Comparison of ENCODE assay signal across 8 cellular contexts in genomic region chr4:98828801-98829200, GRCh38.
DNase-seq lines count a peak whose midpoint lies in the region; TF ChIP-seq lines count a peak whose summit lies in the region.

No MANE protein-coding gene starts in this region.

- no peaks in the 10 kb centered on the region for H3K9me3 ChIP-seq in BE2C
- H3K9me3 ChIP-seq in esophagus muscularis mucosa = no peaks in the 10 kb centered on the region

- WGBS in esophagus muscularis mucosa = 74% methylated on average over 5 of the region's 5 CpGs

- intact Hi-C loops in esophagus muscularis mucosa (cut with DNase I) = no loop called here

- TF ChIP-seq RAD21 in Ishikawa (IDR thresholded peaks at IDR 0.05; ENCODE audit: low read depth) = peak; percentile 15; the same call in 1 of the 2 replicates

- H3K36me3 ChIP-seq in BE2C = no peaks in the 10 kb centered on the region
- H3K36me3 ChIP-seq in esophagus muscularis mucosa = no peaks in the 10 kb centered on the region

- H3K4me1 ChIP-seq in BE2C (no peaks in the 10 kb centered on the region), esophagus muscularis mucosa (no peaks in the 10 kb centered on the region)

- peak; percentile 4 for DNase-seq in BE2C
- DNase-seq in activated CD4-positive, alpha-beta T cell treated with anti-CD3 and anti-CD28 coated beads, Interleukin-2, amount 50 U/mL, for 4 hours = peak; percentile 19 to 23
- DNase-seq in iPS DF 4.7 (ENCODE audit: extremely low read depth, low spot score) = peak; percentile 7
- DNase-seq in NCI-H2227 (lab: John Stamatoyannopoulos, UW; ENCODE audit: unreplicated experiment) = no peak
- no peak for DNase-seq in esophagus muscularis mucosa (ENCODE audit: extremely low spot score)
- no peak for DNase-seq in kidney glomerular epithelial cell (lab: John Stamatoyannopoulos, UW)
- no peak for DNase-seq in NCI-H526 (lab: John Stamatoyannopoulos, UW)

- TF ChIP-seq CTCF in BE2C (IDR thresholded peaks at IDR 0.05; ENCODE audit: low read depth, low read length) = no peak
- no peak for TF ChIP-seq CTCF in esophagus muscularis mucosa (IDR thresholded peaks at IDR 0.05)

- H3K27me3 ChIP-seq in BE2C = no peaks in the 10 kb centered on the region; the same call in 1 of the 2 replicates
- H3K27me3 ChIP-seq in esophagus muscularis mucosa = no peaks in the 10 kb centered on the region

- H3K4me3 ChIP-seq in BE2C (ENCODE audit: low read depth, low read length) (no peak overlapping the region), esophagus muscularis mucosa (no peak overlapping the region)

- TF ChIP-seq EP300 in Ishikawa (IDR thresholded peaks at IDR 0.05; ENCODE audit: borderline replicate concordance) (no peak), esophagus muscularis mucosa (IDR thresholded peaks at IDR 0.05) (no peak)

- no peak overlapping the region for H3K27ac ChIP-seq in esophagus muscularis mucosa (replicated peaks in 1 of 4)

- TF ChIP-seq POLR2A in esophagus muscularis mucosa (IDR thresholded peaks at IDR 0.05; ENCODE audit: low read depth) = no peak

TF ChIP-seq in Ishikawa, 13 proteins besides CTCF, POLR2A, EP300 and RAD21:
- TF ChIP-seq TCF12 (IDR thresholded peaks at IDR 0.05; ENCODE audit: low read depth) (no peak), NFIC (IDR thresholded peaks at IDR 0.05) (no peak), REST (IDR thresholded peaks at IDR 0.05; ENCODE audit: low read depth) (no peak), TEAD4 (IDR thresholded peaks at IDR 0.05) (no peak), TAF1 (IDR thresholded peaks at IDR 0.05; ENCODE audit: low read depth) (no peak), CREB1 (IDR thresholded peaks at IDR 0.05; ENCODE audit: low read depth) (no peak), USF1 (IDR thresholded peaks at IDR 0.05) (no peak), ZBTB7A (IDR thresholded peaks at IDR 0.05; ENCODE audit: low read depth) (no peak), FOXM1 (IDR thresholded peaks at IDR 0.05; ENCODE audit: borderline replicate concordance, low read depth) (no peak), YY1 (IDR thresholded peaks at IDR 0.05; ENCODE audit: low read depth) (no peak), EGR1 (IDR thresholded peaks at IDR 0.05) (no peak), CEBPB (IDR thresholded peaks at IDR 0.05) (no peak)
- TF ChIP-seq, protein P1, sequence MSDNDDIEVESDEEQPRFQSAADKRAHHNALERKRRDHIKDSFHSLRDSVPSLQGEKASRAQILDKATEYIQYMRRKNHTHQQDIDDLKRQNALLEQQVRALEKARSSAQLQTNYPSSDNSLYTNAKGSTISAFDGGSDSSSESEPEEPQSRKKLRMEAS (IDR thresholded peaks at IDR 0.05) = no peak

Comparison
In these comparisons a context has a peak if more than half of its experiments do, and no peak if none do; other contexts are left out.
1. DNase-seq: peak in BE2C (single experiment), activated CD4-positive, alpha-beta T cell treated with anti-CD3 and anti-CD28 coated beads, Interleukin-2, amount 50 U/mL, for 4 hours (2 of 2) and iPS DF 4.7 (single experiment); none in NCI-H2227 (single experiment), esophagus muscularis mucosa (single experiment), kidney glomerular epithelial cell (single experiment) and NCI-H526 (0 of 2).